8 cellular contexts compared by ENCODE assay signal in the genomic region with DNA sequence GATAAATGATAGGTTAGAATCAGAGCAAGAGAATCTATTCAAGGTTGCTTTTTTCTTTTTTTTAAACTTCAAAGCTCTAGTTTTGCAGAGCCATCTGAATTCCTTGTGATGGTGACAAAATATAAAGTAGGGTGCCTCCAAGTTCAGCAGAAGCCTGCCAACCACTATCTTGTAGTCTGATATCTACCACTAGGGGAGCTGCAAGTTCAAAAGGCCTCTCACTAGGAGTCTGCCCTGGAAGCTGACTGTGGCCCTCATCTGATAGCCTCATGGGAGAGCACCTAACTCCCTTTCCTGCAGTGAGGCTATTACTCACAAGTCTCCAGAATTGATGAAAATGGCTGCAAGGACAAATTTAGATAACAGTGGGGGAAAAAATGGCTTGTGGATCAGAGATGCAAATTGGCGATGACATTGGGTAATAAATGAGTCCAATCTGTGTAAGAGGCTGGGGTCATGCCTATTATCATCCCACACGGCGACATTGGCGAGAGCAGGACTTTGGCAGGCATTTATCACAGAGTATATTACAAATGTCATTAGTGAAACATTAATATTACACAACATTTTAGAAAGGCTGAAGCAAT. TPM values are rescaled to one million over a fixed set of nuclear protein-coding genes. Genes with fewer than 3 reads are reported as not detected.
A peak's percentile ranks its signal among the peaks of the same experiment; 100 is the strongest.
DNase-seq lines count a peak whose midpoint lies in the region; ATAC-seq, FAIRE-seq and TF ChIP-seq lines count a peak whose summit lies in the region.

No MANE protein-coding gene starts in this region.

- H3K9me3 Mint-ChIP-seq in CD8-positive, alpha-beta memory T cell: peaks cover 0 to 4% (median 3%) of the 10 kb centered on the region in 5 donors

- no peaks in the 10 kb centered on the region for H4K20me1 ChIP-seq in Loucy (ENCODE audit: insufficient read depth, low read length, poor library complexity, severe bottlenecking)

- H2BK12ac ChIP-seq in trophoblast cell (ENCODE audit: low read length): no peak overlapping the region

- no CpG with 5 or more reads among the region's 4 CpGs for WGBS in trophoblast cell (ENCODE audit: extremely low coverage, insufficient coverage, insufficient read length)

- H3K79me2 ChIP-seq in Loucy (ENCODE audit: insufficient read depth, low read length) (no peaks in the 10 kb centered on the region), trophoblast cell (ENCODE audit: control insufficient read depth, insufficient read depth, low read length, poor library complexity) (no peaks in the 10 kb centered on the region)

- no peak overlapping the region for H3K9ac ChIP-seq in Loucy (ENCODE audit: low read depth, low read length, poor library complexity, severe bottlenecking)
- no peak overlapping the region for H3K9ac ChIP-seq in trophoblast cell (ENCODE audit: low read length)

- peak; percentile 45 for TF ChIP-seq CTCF in Loucy (conservative IDR thresholded peaks at IDR 0.05; ENCODE audit: low read length)
- TF ChIP-seq CTCF in bronchial epithelial cell (IDR thresholded peaks at IDR 0.05; ENCODE audit: insufficient read depth, low read length, severe bottlenecking): peak; percentile 76

- peak; percentile 5 for DNase-seq in NOMO-1 treated with DMSO at 0.1 percent for 48 hours (lab: John Stamatoyannopoulos, UW; ENCODE audit: unreplicated experiment)
- no peak for DNase-seq in NOMO-1 treated with dmso at 0.1 percent for 144 hours (lab: John Stamatoyannopoulos, UW; ENCODE audit: unreplicated experiment)
- DNase-seq in bronchial epithelial cell (ENCODE audit: low read depth): peak; percentile 63
- DNase-seq in trophoblast cell: peak; percentile 27 to 53
- DNase-seq in CD8-positive, alpha-beta memory T cell: no peak
- no peak for DNase-seq in occipital lobe (lab: John Stamatoyannopoulos, UW)

- no peak overlapping the region for H4K8ac ChIP-seq in trophoblast cell (ENCODE audit: low read depth, low read length)

- no peaks in the 10 kb centered on the region for H3K9me3 ChIP-seq in Loucy (ENCODE audit: insufficient read depth, low read depth, low read length)
- no peaks in the 10 kb centered on the region for H3K9me3 ChIP-seq in trophoblast cell (ENCODE audit: insufficient read depth, low read depth, low read length)
- no peaks in the 10 kb centered on the region for H3K9me3 ChIP-seq in CD8-positive, alpha-beta memory T cell (ENCODE audit: low read length)

- H4K91ac ChIP-seq in trophoblast cell (ENCODE audit: low read depth, low read length): no peak overlapping the region

- H3K4me1 Mint-ChIP-seq in CD8-positive, alpha-beta memory T cell: no peaks in the 10 kb centered on the region

- H3K4me3 Mint-ChIP-seq in CD8-positive, alpha-beta memory T cell: no peak overlapping the region

- H3F3A ChIP-seq in Loucy (ENCODE audit: low read depth): no peaks in the 10 kb centered on the region

- no peaks in the 10 kb centered on the region for H3K79me1 ChIP-seq in trophoblast cell (ENCODE audit: low read length)

- H3K36me3 ChIP-seq in Loucy (ENCODE audit: insufficient read depth, low read length): no peaks in the 10 kb centered on the region
- H3K36me3 ChIP-seq in bronchial epithelial cell (ENCODE audit: control insufficient read depth, insufficient read depth, low read length): no peaks in the 10 kb centered on the region
- no peaks in the 10 kb centered on the region for H3K36me3 ChIP-seq in trophoblast cell (ENCODE audit: control insufficient read depth in 1 of 2, insufficient read depth in 2 of 2, low read length in 2 of 2)
- H3K36me3 ChIP-seq in CD8-positive, alpha-beta memory T cell (ENCODE audit: insufficient read depth, low read length): no peaks in the 10 kb centered on the region

- H3K27ac Mint-ChIP-seq in CD8-positive, alpha-beta memory T cell: no peak overlapping the region

- no peak overlapping the region for H2BK120ac ChIP-seq in trophoblast cell (ENCODE audit: insufficient read depth, low read length, poor library complexity)

- H3K4me1 ChIP-seq in Loucy (ENCODE audit: insufficient read depth, low read length, poor library complexity, severe bottlenecking) (no peaks in the 10 kb centered on the region), trophoblast cell (ENCODE audit: control insufficient read depth in 1 of 2, insufficient read depth in 2 of 2, low read length in 2 of 2) (no peaks in the 10 kb centered on the region)
- H3K4me1 ChIP-seq in CD8-positive, alpha-beta memory T cell (ENCODE audit: insufficient read depth, low read length): no peaks in the 10 kb centered on the region

- no peaks in the 10 kb centered on the region for H3K27me3 Mint-ChIP-seq in CD8-positive, alpha-beta memory T cell

- H2BK5ac ChIP-seq in trophoblast cell (ENCODE audit: low read depth, low read length, poor library complexity): no peak overlapping the region

- H3K4me3 ChIP-seq in Loucy (ENCODE audit: low read length, poor library complexity, severe bottlenecking) (no peak overlapping the region), bronchial epithelial cell (ENCODE audit: low read depth, low read length) (no peak overlapping the region), trophoblast cell (ENCODE audit: low read depth, low read length) (no peak overlapping the region)
- no peak overlapping the region for H3K4me3 ChIP-seq in CD8-positive, alpha-beta memory T cell (ENCODE audit: low read length)

- no peak overlapping the region for H4K12ac ChIP-seq in trophoblast cell (ENCODE audit: low read depth, low read length)

- no peaks in the 10 kb centered on the region for H3K9me2 ChIP-seq in Loucy (replicated peaks; ENCODE audit: low read depth, low read length)

- no peak overlapping the region for H3K27ac ChIP-seq in trophoblast cell (ENCODE audit: low read depth, low read length)
- H3K27ac ChIP-seq in CD8-positive, alpha-beta memory T cell (ENCODE audit: low read depth, low read length): no peak overlapping the region

- no peak for FAIRE-seq in bronchial epithelial cell (lab: Jason Lieb, UNC)

- no peak overlapping the region for H2AK5ac ChIP-seq in trophoblast cell (ENCODE audit: low read length)

- H3K36me3 Mint-ChIP-seq in CD8-positive, alpha-beta memory T cell: no peaks in the 10 kb centered on the region

- POLR2A ChIA-PET in CD8-positive, alpha-beta memory T cell (lab: Charles Lee): no interaction called here

- H3K18ac ChIP-seq in trophoblast cell (ENCODE audit: low read length): no peak overlapping the region

- no peaks in the 10 kb centered on the region for H3K27me3 ChIP-seq in Loucy (ENCODE audit: insufficient read depth, low read length, poor library complexity, severe bottlenecking)
- H3K27me3 ChIP-seq in bronchial epithelial cell (ENCODE audit: control insufficient read depth, insufficient read depth, low read length): peaks cover 1% of the 10 kb centered on the region
- H3K27me3 ChIP-seq in trophoblast cell (ENCODE audit: insufficient read depth, low read length): no peaks in the 10 kb centered on the region
- H3K27me3 ChIP-seq in CD8-positive, alpha-beta memory T cell (ENCODE audit: insufficient read depth, low read length, poor library complexity, severe bottlenecking): no peaks in the 10 kb centered on the region

- H2AFZ ChIP-seq in Loucy (ENCODE audit: low read length) (no peak overlapping the region), trophoblast cell (ENCODE audit: insufficient read depth, low read length, poor library complexity) (no peak overlapping the region)

- CTCF ChIA-PET in CD8-positive, alpha-beta memory T cell (lab: Charles Lee): no interaction called here

- H3K4ac ChIP-seq in trophoblast cell (ENCODE audit: low read depth, low read length): no peak overlapping the region

- no peak overlapping the region for H3K14ac ChIP-seq in trophoblast cell (ENCODE audit: low read length)

- ATAC-seq in HG03457 (IDR thresholded peaks at IDR 0.05; ENCODE audit: unreplicated experiment): no peak

- H3K4me2 ChIP-seq in Loucy (ENCODE audit: low read depth, low read length, poor library complexity, severe bottlenecking) (no peak overlapping the region), trophoblast cell (ENCODE audit: low read length) (no peak overlapping the region)

- no peak overlapping the region for H3K23ac ChIP-seq in trophoblast cell (ENCODE audit: low read length)

RNA-seq across cellular contexts. Expression of gene ZP4, which starts 10.7 kb away (rescaled TPM):
- not detected in 2 replicates for total RNA-seq in bronchial epithelial cell
- not detected in 2 replicates for polyA plus RNA-seq in trophoblast cell (2013)
- total RNA-seq in CD8-positive, alpha-beta memory T cell: not detected
- polyA plus RNA-seq in CD8-positive, alpha-beta memory T cell: not detected
- not detected for total RNA-seq in occipital lobe

Comparison
In these comparisons a context has a peak if more than half of its experiments do, and no peak if none do; other contexts are left out.
1. DNase-seq: peak in NOMO-1 treated with DMSO at 0.1 percent for 48 hours (single experiment), bronchial epithelial cell (single experiment) and trophoblast cell (2 of 2); none in NOMO-1 treated with dmso at 0.1 percent for 144 hours (single experiment), CD8-positive, alpha-beta memory T cell (0 of 5) and occipital lobe (single experiment).